ENCODE assay signal across 11 cellular contexts in the genomic region with DNA sequence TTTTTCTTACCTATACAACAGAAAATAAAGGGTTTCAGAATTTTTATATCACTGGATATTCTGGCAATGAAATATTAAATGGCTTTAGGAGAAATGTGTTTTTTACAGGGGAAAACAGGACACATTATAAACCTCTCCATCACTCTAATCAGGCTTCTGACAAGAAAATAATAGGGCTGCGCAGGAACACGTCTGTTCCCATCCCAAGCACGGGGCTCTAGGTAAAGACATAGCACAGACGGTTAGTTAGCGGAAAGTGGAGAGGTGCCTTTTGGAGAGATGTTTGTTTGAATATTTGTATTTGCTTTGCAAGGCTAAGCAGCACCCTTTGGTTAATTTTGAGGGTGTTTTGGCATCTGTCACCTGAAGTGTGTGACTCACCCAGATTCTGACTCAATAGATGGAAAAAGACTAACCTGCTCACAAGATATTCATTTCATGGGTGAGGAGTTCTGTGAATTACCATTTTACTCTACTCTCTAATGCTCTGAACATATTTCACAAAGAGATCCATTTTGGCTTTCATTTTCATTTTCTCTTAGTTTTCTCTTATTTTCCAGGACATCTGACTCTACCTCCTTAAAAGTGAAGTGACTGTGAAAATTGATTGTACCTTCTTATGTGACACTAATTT.
DNase-seq lines count a peak whose midpoint lies in the region; ATAC-seq and TF ChIP-seq lines count a peak whose summit lies in the region.
"Had no signal": no experiment of that assay in that cellular context is flagged by ENCODE, and none has a peak within 500 bp of the region (broad histone marks: within the 10 kb centered on the region; RNA-seq: fewer than 3 reads in every experiment).

No MANE protein-coding gene starts in this region.

- no peak overlapping the region for H3K4me3 Mint-ChIP-seq in glutamatergic neuron (ENCODE audit: unreplicated experiment)
- H3K4me3 Mint-ChIP-seq: neural crest cell had no signal

- TF ChIP-seq CTCF in RWPE1 (conservative IDR thresholded peaks at IDR 0.05; ENCODE audit: low read depth) (no peak), glutamatergic neuron (IDR thresholded peaks at IDR 0.05; ENCODE audit: partially characterized antibody, unreplicated experiment) (no peak)

- peak; percentile 79 to 84 for ATAC-seq in activated CD4-positive, CD25-positive, alpha-beta regulatory T cell treated with anti-CD3 and anti-CD28 coated beads, Interleukin-2, amount 50 U/mL, for 24 hours
- peak; percentile 46 for ATAC-seq in HG03045 (IDR thresholded peaks at IDR 0.05; ENCODE audit: unreplicated experiment)
- ATAC-seq in GM21576 (IDR thresholded peaks at IDR 0.05; ENCODE audit: unreplicated experiment): no peak

- no peak overlapping the region for H3K27ac ChIP-seq in RWPE1

- CTCF ChIA-PET in RWPE1 (lab: Yijun Ruan, JAX): no interaction called here

- peaks cover 15% of the 10 kb centered on the region for H3K4me1 Mint-ChIP-seq in glutamatergic neuron (ENCODE audit: low read depth, unreplicated experiment)

- H3K27ac Mint-ChIP-seq in glutamatergic neuron (ENCODE audit: unreplicated experiment): no peak overlapping the region

- no peaks in the 10 kb centered on the region for H3K27me3 Mint-ChIP-seq in glutamatergic neuron (ENCODE audit: unreplicated experiment)

- POLR2A ChIA-PET in RWPE1 (lab: Yijun Ruan, JAX; ENCODE audit: low non-redundant PET): no interaction called here

- DNase-seq in activated CD4-positive, CD25-positive, alpha-beta regulatory T cell treated with anti-CD3 and anti-CD28 coated beads, Interleukin-2, amount 50 U/mL, for 72 hours: no peak
- DNase-seq in RWPE1 (ENCODE audit: low spot score) (peak; percentile 31), kidney tubule cell (ENCODE audit: low spot score) (peak; percentile 71), HT-29 (ENCODE audit: low spot score) (no peak), glutamatergic neuron (no peak)
- DNase-seq: NCI-H146, T-helper 9 cell had no signal

- no peaks in the 10 kb centered on the region for H3K9me3 Mint-ChIP-seq in glutamatergic neuron (ENCODE audit: unreplicated experiment)
- H3K9me3 Mint-ChIP-seq: neural crest cell had no signal

- H3K36me3 Mint-ChIP-seq in glutamatergic neuron (ENCODE audit: unreplicated experiment): no peaks in the 10 kb centered on the region

Comparison
In these comparisons a context has a peak if more than half of its experiments do, and no peak if none do; other contexts are left out.
1. DNase-seq: peak in RWPE1 (single experiment) and kidney tubule cell (single experiment); none in activated CD4-positive, CD25-positive, alpha-beta regulatory T cell treated with anti-CD3 and anti-CD28 coated beads, Interleukin-2, amount 50 U/mL, for 72 hours (single experiment), HT-29 (single experiment) and glutamatergic neuron (single experiment).